ENCODE assay signal across 13 cellular contexts in the genomic region with DNA sequence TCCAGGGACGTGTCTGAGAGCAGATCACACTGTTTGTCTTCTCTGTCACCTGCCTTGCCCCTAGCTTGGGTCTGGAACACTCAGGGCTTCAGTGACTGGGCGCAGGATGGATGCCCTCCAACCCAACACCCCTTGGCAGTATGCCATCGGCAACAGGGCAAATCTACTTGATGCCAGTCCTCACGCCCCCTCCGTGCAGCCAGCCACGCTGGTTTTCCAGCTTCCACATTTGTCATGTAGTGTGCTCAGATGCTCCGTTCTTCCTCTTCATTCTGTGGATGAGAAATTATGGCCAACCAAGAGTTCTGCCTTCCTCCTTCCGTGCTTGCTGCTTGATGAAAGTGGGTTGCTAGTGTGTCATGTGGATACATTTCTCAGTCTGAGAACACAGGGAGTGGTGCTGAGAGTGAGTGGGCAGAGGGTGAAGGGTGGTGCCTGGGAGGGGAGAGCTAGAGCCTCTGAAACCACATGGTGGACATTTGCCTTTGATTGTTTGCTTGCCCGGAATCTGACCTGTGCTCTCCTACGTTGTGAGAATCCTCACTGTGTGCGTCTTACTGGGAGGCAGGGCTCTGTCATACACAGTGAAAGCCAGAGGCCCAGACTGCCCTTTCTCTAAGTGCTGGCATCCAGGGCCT.
A peak's percentile ranks its signal among the peaks of the same experiment; 100 is the strongest.
DNase-seq lines count a peak whose midpoint lies in the region; ATAC-seq and TF ChIP-seq lines count a peak whose summit lies in the region.
"Had no signal": no experiment of that assay in that cellular context is flagged by ENCODE, and none has a peak within 500 bp of the region (broad histone marks: within the 10 kb centered on the region; RNA-seq: fewer than 3 reads in every experiment).

No MANE protein-coding gene starts in this region.

- peak overlapping the region; percentile 6 for H3K4me3 Mint-ChIP-seq in dendritic cell treated with granulocyte-macrophage colony-stimulating factor and Interleukin-4, amounts not matched to agents 40 ng/mL and 50 ng/mL, for 4 days
- no peak overlapping the region for H3K4me3 Mint-ChIP-seq in mesothelial cell of epicardium
- H3K4me3 Mint-ChIP-seq: activated T-cell treated with anti-CD3 and anti-CD28 coated beads, Interleukin-2, amount 50 U/mL, for 4 hours had no signal

- H3K4me3 ChIP-seq in AG10803 (ENCODE audit: low read length): no peak overlapping the region
- H3K4me3 ChIP-seq: BLaER1 treated with 17β-estradiol and CSF1 and Interleukin-3, amounts not matched to agents 10 nM and 100 nM had no signal

- no peaks in the 10 kb centered on the region for H3K36me3 Mint-ChIP-seq in dendritic cell treated with granulocyte-macrophage colony-stimulating factor and Interleukin-4, amounts not matched to agents 40 ng/mL and 50 ng/mL, for 4 days (ENCODE audit: low read depth)
- no peaks in the 10 kb centered on the region for H3K36me3 Mint-ChIP-seq in mesothelial cell of epicardium

- peak; percentile 21 for DNase-seq in AG10803 (ENCODE audit: low read depth)
- peak; percentile 39 for DNase-seq in NCI-H2029 (lab: John Stamatoyannopoulos, UW)
- peak in 1 of 2 experiments; percentile 22 for DNase-seq in mesothelial cell of epicardium (ENCODE audit: low spot score in 2 of 2, unreplicated experiment in 2 of 2)
- DNase-seq in stimulated activated CD4-positive, alpha-beta T cell treated with anti-CD3 and anti-CD28 coated beads, Interleukin-4, amount 100 ng/mL, for 24 hours: no peak
- no peak for DNase-seq in mucosa of gallbladder (ENCODE audit: low spot score)
- DNase-seq: activated CD4-positive, CD25-positive, alpha-beta regulatory T cell treated with anti-CD3 and anti-CD28 coated beads, Interleukin-2, amount 50 U/mL, for 72 hours; activated T-cell treated with anti-CD3 and anti-CD28 coated beads, Interleukin-2, amount 50 U/mL, for 4 hours; glutamatergic neuron; NCI-H1436 had no signal

- peaks cover 1% of the 10 kb centered on the region for H3K27me3 Mint-ChIP-seq in dendritic cell treated with granulocyte-macrophage colony-stimulating factor and Interleukin-4, amounts not matched to agents 40 ng/mL and 50 ng/mL, for 4 days
- no peaks in the 10 kb centered on the region for H3K27me3 Mint-ChIP-seq in mesothelial cell of epicardium (ENCODE audit: low read depth)

- H3K9me3 Mint-ChIP-seq in dendritic cell treated with granulocyte-macrophage colony-stimulating factor and Interleukin-4, amounts not matched to agents 40 ng/mL and 50 ng/mL, for 4 days: no peaks in the 10 kb centered on the region
- H3K9me3 Mint-ChIP-seq in mesothelial cell of epicardium: no peaks in the 10 kb centered on the region
- H3K9me3 Mint-ChIP-seq: activated T-cell treated with anti-CD3 and anti-CD28 coated beads, Interleukin-2, amount 50 U/mL, for 4 hours had no signal

- TF ChIP-seq CTCF in AG10803 (conservative IDR thresholded peaks at IDR 0.05; ENCODE audit: low read length): no peak
- TF ChIP-seq CTCF in mesothelial cell of epicardium (IDR thresholded peaks at IDR 0.05; ENCODE audit: unreplicated experiment): no peak

- intact Hi-C loops in dendritic cell treated with granulocyte-macrophage colony-stimulating factor and Interleukin-4, amounts not matched to agents 40 ng/mL and 50 ng/mL, for 4 days (cut with micrococcal nuclease): loop anchor here (2.0 to 10.0 kb wide), 2 partner anchors 14 to 98 kb away; a partner anchor contains a TSS

- peak overlapping the region; percentile 89 for H3K27ac Mint-ChIP-seq in dendritic cell treated with granulocyte-macrophage colony-stimulating factor and Interleukin-4, amounts not matched to agents 40 ng/mL and 50 ng/mL, for 4 days
- peak overlapping the region; percentile 3 for H3K27ac Mint-ChIP-seq in mesothelial cell of epicardium

- no peak for ATAC-seq in HG02623 (IDR thresholded peaks at IDR 0.05; ENCODE audit: unreplicated experiment)
- ATAC-seq in GM18870 (IDR thresholded peaks at IDR 0.05; ENCODE audit: unreplicated experiment): no peak
- ATAC-seq: activated T-cell treated with anti-CD3 and anti-CD28 coated beads, Interleukin-2, amount 50 U/mL, for 4 hours had no signal

- H3K4me1 Mint-ChIP-seq in dendritic cell treated with granulocyte-macrophage colony-stimulating factor and Interleukin-4, amounts not matched to agents 40 ng/mL and 50 ng/mL, for 4 days (ENCODE audit: low read depth): peaks cover 64% of the 10 kb centered on the region
- H3K4me1 Mint-ChIP-seq in mesothelial cell of epicardium: peaks cover 12% of the 10 kb centered on the region

Comparison
In these comparisons a context has a peak if more than half of its experiments do, and no peak if none do; other contexts are left out.
1. DNase-seq: peak in AG10803 (single experiment) and NCI-H2029 (single experiment); none in stimulated activated CD4-positive, alpha-beta T cell treated with anti-CD3 and anti-CD28 coated beads, Interleukin-4, amount 100 ng/mL, for 24 hours (single experiment) and mucosa of gallbladder (single experiment).